ENCODE assay signal across 9 cellular contexts in genomic region chr14:96574633-96575191, GRCh38.
A peak's percentile ranks its signal among the peaks of the same experiment; 100 is the strongest.
DNase-seq lines count a peak whose midpoint lies in the region; ATAC-seq and TF ChIP-seq lines count a peak whose summit lies in the region.
"Had no signal": no experiment of that assay in that cellular context is flagged by ENCODE, and none has a peak within 500 bp of the region (broad histone marks: within the 10 kb centered on the region; RNA-seq: fewer than 3 reads in every experiment).

No MANE protein-coding gene starts in this region.

- H3K27ac ChIP-seq in CD8-positive, alpha-beta T cell (ENCODE audit: low read depth, low read length), result no peak overlapping the region
- peak overlapping the region in 1 of 4 donors; percentile 16 for H3K27ac ChIP-seq in body of pancreas
- H3K27ac ChIP-seq: tibial nerve had no signal

- no peaks in the 10 kb centered on the region for H3K27me3 Mint-ChIP-seq in CD8-positive, alpha-beta T cell (ENCODE audit: low read depth)
- no peaks in the 10 kb centered on the region for H3K27me3 Mint-ChIP-seq in Caco-2 (ENCODE audit: insufficient read depth, unreplicated experiment)

- no peak for TF ChIP-seq POLR2A in body of pancreas (IDR thresholded peaks at IDR 0.05)

- peaks cover 7% of the 10 kb centered on the region for H3K4me1 ChIP-seq in CD8-positive, alpha-beta T cell (ENCODE audit: insufficient read depth, low read length)
- H3K4me1 ChIP-seq in body of pancreas (peaks cover 21% of the 10 kb centered on the region), Caco-2 (peaks cover 14% of the 10 kb centered on the region; the same call in 1 of the 2 replicates)

- H3K4me1 Mint-ChIP-seq in CD8-positive, alpha-beta T cell (ENCODE audit: low read depth), result peaks cover 24% of the 10 kb centered on the region
- H3K4me1 Mint-ChIP-seq in Caco-2 (ENCODE audit: low read depth, unreplicated experiment), result peaks cover 8% of the 10 kb centered on the region

- intact Hi-C loops in CD8-positive, alpha-beta T cell (cut with DNase I, micrococcal nuclease), result no loop called here
- intact Hi-C loops in body of pancreas (cut with DNase I), result no loop called here
- intact Hi-C loops in Caco-2 (cut with micrococcal nuclease; ENCODE audit: unreplicated experiment), result no loop called here

- H3K27me3 ChIP-seq in CD8-positive, alpha-beta T cell (ENCODE audit: insufficient read depth, low read length), result no peaks in the 10 kb centered on the region
- H3K27me3 ChIP-seq in body of pancreas, result no peaks in the 10 kb centered on the region
- H3K27me3 ChIP-seq in Caco-2 (replicated peaks; ENCODE audit: control insufficient read depth, insufficient read depth, low read length), result no peaks in the 10 kb centered on the region
- H3K27me3 ChIP-seq: tibial nerve had no signal

- BruUV-seq in Caco-2 (replicated peaks; lab: Mats Ljungman, UMichigan), result no TSS peak

- WGBS in body of pancreas, 2 donors, result 9% methylated on average over 3 of the region's 3 CpGs

- no peak for TF ChIP-seq CTCF in CD8-positive, alpha-beta T cell (IDR thresholded peaks at IDR 0.05)
- TF ChIP-seq CTCF in body of pancreas (IDR thresholded peaks at IDR 0.05) (no peak), Caco-2 (IDR thresholded peaks at IDR 0.05; ENCODE audit: insufficient read depth in 1 of 2, low read depth in 1 of 2, low read length in 1 of 2, severe bottlenecking in 1 of 2, unreplicated experiment in 1 of 2) (no peak)

- H3K4me3 ChIP-seq in CD8-positive, alpha-beta T cell (ENCODE audit: low read depth, low read length), result no peak overlapping the region
- H3K4me3 ChIP-seq in body of pancreas (no peak overlapping the region), Caco-2 (ENCODE audit: low read depth, low read length) (no peak overlapping the region)
- H3K4me3 ChIP-seq: tibial nerve had no signal

- no peaks in the 10 kb centered on the region for H3K36me3 ChIP-seq in CD8-positive, alpha-beta T cell (ENCODE audit: insufficient read depth, low read length)
- no peaks in the 10 kb centered on the region for H3K36me3 ChIP-seq in body of pancreas (replicated peaks in 1 of 2; ENCODE audit: insufficient read depth in 1 of 2, low read depth in 2 of 2)
- no peaks in the 10 kb centered on the region; the same call in 1 of the 2 replicates for H3K36me3 ChIP-seq in Caco-2 (ENCODE audit: control insufficient read depth, insufficient read depth, low read length)

- CTCF ChIA-PET in CD8-positive, alpha-beta T cell (lab: Charles Lee), result no interaction called here
- CTCF ChIA-PET in Caco-2 (lab: Charles Lee), result no interaction called here

- no peak for DNase-seq in CD8-positive, alpha-beta T cell
- DNase-seq in NCI-H1048 (lab: John Stamatoyannopoulos, UW) (peak; percentile 65), body of pancreas (peak in 1 of 4 donors; percentile 36), left lobe of liver (ENCODE audit: low spot score) (no peak), NOMO-1 (lab: John Stamatoyannopoulos, UW; ENCODE audit: unreplicated experiment in 2 of 2) (no peak), Caco-2 (no peak)
- DNase-seq in activated CD4-positive, CD25-positive, alpha-beta regulatory T cell treated with anti-CD3 and anti-CD28 coated beads, Interleukin-2, amount 50 U/mL, for 72 hours, result no peak
- no peak for DNase-seq in activated naive CD4-positive, alpha-beta T cell treated with anti-CD3 and anti-CD28 coated beads, Interleukin-2, amount 50 U/mL, for 72 hours (ENCODE audit: low spot score in 2 of 2)

- ATAC-seq in CD8-positive, alpha-beta T cell, result no peak
- ATAC-seq in body of pancreas, result peak; percentile 73
- peak; percentile 83 for ATAC-seq in left lobe of liver
- no peak for ATAC-seq in activated naive CD4-positive, alpha-beta T cell treated with anti-CD3 and anti-CD28 coated beads, Interleukin-2, amount 50 U/mL, for 72 hours

- H3K9me3 Mint-ChIP-seq in CD8-positive, alpha-beta T cell, result no peaks in the 10 kb centered on the region
- no peaks in the 10 kb centered on the region for H3K9me3 Mint-ChIP-seq in activated naive CD4-positive, alpha-beta T cell treated with anti-CD3 and anti-CD28 coated beads, Interleukin-2, amount 50 U/mL, for 72 hours
- H3K9me3 Mint-ChIP-seq in Caco-2 (ENCODE audit: unreplicated experiment), result no peaks in the 10 kb centered on the region

- no peak overlapping the region for H3K4me3 Mint-ChIP-seq in CD8-positive, alpha-beta T cell
- H3K4me3 Mint-ChIP-seq in Caco-2 (ENCODE audit: unreplicated experiment), result no peak overlapping the region

- H3K9me3 ChIP-seq in CD8-positive, alpha-beta T cell (ENCODE audit: low read length), result no peaks in the 10 kb centered on the region
- H3K9me3 ChIP-seq in body of pancreas (no peaks in the 10 kb centered on the region), Caco-2 (no peaks in the 10 kb centered on the region)
- H3K9me3 ChIP-seq: tibial nerve had no signal

- peak overlapping the region; percentile 0 for H3K27ac Mint-ChIP-seq in CD8-positive, alpha-beta T cell
- H3K27ac Mint-ChIP-seq in activated naive CD4-positive, alpha-beta T cell treated with anti-CD3 and anti-CD28 coated beads, Interleukin-2, amount 50 U/mL, for 72 hours, result no peak overlapping the region
- no peak overlapping the region for H3K27ac Mint-ChIP-seq in Caco-2 (ENCODE audit: unreplicated experiment)

- POLR2A ChIA-PET in CD8-positive, alpha-beta T cell (lab: Charles Lee), result no interaction called here
- POLR2A ChIA-PET in Caco-2 (lab: Charles Lee), result no interaction called here

- peaks cover 21% of the 10 kb centered on the region for H3K36me3 Mint-ChIP-seq in CD8-positive, alpha-beta T cell
- no peaks in the 10 kb centered on the region for H3K36me3 Mint-ChIP-seq in activated naive CD4-positive, alpha-beta T cell treated with anti-CD3 and anti-CD28 coated beads, Interleukin-2, amount 50 U/mL, for 72 hours
- H3K36me3 Mint-ChIP-seq in Caco-2 (ENCODE audit: insufficient read depth, unreplicated experiment), result peaks cover 50% of the 10 kb centered on the region

Comparison
In these comparisons a context has a peak if more than half of its experiments do, and no peak if none do; other contexts are left out.
1. ATAC-seq: peak in body of pancreas (single experiment) and left lobe of liver (single experiment); none in CD8-positive, alpha-beta T cell (single experiment) and activated naive CD4-positive, alpha-beta T cell treated with anti-CD3 and anti-CD28 coated beads, Interleukin-2, amount 50 U/mL, for 72 hours (0 of 2).